In the genomic region with DNA sequence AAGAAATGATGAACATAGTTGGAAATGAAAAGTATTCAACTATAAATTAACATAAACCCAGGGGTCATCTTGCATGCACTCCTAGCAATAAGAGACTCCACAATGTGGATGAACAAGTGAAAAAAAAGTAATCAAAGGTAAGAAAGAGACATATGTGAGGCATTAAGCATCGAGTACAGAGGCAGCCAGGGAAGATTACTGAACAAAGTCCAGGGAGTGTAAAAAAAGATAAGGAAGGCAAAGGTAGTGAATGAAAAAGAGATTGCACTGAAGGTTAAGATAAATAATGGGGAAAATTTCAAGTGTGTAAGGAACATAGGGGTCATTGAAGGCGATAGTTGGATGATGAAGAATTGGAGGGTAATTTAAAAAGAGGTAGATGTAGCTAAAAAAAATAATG, we compare ENCODE assay signal across 22 cellular contexts.
A peak's percentile ranks its signal among the peaks of the same experiment; 100 is the strongest.
DNase-seq lines count a peak whose midpoint lies in the region; ATAC-seq, FAIRE-seq and TF ChIP-seq lines count a peak whose summit lies in the region.
"Had no signal": no experiment of that assay in that cellular context is flagged by ENCODE, and none has a peak within 500 bp of the region (broad histone marks: within the 10 kb centered on the region; RNA-seq: fewer than 3 reads in every experiment).

No MANE protein-coding gene starts in this region.

- H2AFZ ChIP-seq in hepatocyte = no peak overlapping the region

- H3K4me2 ChIP-seq in hepatocyte = peak overlapping the region; percentile 49
- H3K4me2 ChIP-seq: A549; BLaER1 treated with 17β-estradiol and CSF1 and Interleukin-3, amounts not matched to agents 10 nM and 100 nM had no signal

- POLR2A ChIA-PET in HEK293 (lab: Yijun Ruan, JAX) = no interaction called here

- H3K4me1 ChIP-seq in HEK293 (ENCODE audit: control insufficient read depth, insufficient read depth, low read length) (no peaks in the 10 kb centered on the region), hepatocyte (ENCODE audit: insufficient read depth) (peaks cover 12% of the 10 kb centered on the region), small intestine (ENCODE audit: control insufficient read depth in 2 of 2, insufficient read depth in 1 of 2, low read depth in 1 of 2, low read length in 1 of 2) (peaks cover 3 to 5% of the 10 kb centered on the region in 2 donors), ascending aorta (no peaks in the 10 kb centered on the region)
- H3K4me1 ChIP-seq: A549; BE2C; BLaER1 treated with 17β-estradiol and CSF1 and Interleukin-3, amounts not matched to agents 10 nM and 100 nM; HAP-1 had no signal

- H3K9me3 ChIP-seq in HEK293 (ENCODE audit: control insufficient read depth, insufficient read depth, low read depth, low read length) (no peaks in the 10 kb centered on the region), hepatocyte (ENCODE audit: low read depth) (no peaks in the 10 kb centered on the region), small intestine (ENCODE audit: control insufficient read depth, low read depth) (no peaks in the 10 kb centered on the region), ascending aorta (no peaks in the 10 kb centered on the region)
- H3K9me3 ChIP-seq: A549; BE2C; BLaER1 treated with 17β-estradiol and CSF1 and Interleukin-3, amounts not matched to agents 10 nM and 100 nM; HAP-1 had no signal

- peak; percentile 37 for DNase-seq in HuH-7 (ENCODE audit: low spot score)
- DNase-seq in hepatocyte (ENCODE audit: low spot score) = no peak
- DNase-seq in small intestine = peak; percentile 81
- DNase-seq in SK-N-DZ (ENCODE audit: low spot score) = no peak
- no peak for DNase-seq in ascending aorta (ENCODE audit: low spot score in 2 of 2)
- DNase-seq: 8988T; ACHN; AML-193; BE2C; CD4-positive, alpha-beta T cell; CD8-positive, alpha-beta memory T cell; DMS 273 treated with DMSO at 0.1 percent for 48 hours; DND-41; GOT3 had no signal

- H3K36me3 ChIP-seq in HEK293 (ENCODE audit: control insufficient read depth in 2 of 2, insufficient read depth in 1 of 2, low read length in 2 of 2) (no peaks in the 10 kb centered on the region), hepatocyte (replicated peaks; ENCODE audit: insufficient read depth, low read depth) (no peaks in the 10 kb centered on the region), small intestine (ENCODE audit: control insufficient read depth in 2 of 2, insufficient read depth in 2 of 2, low read length in 2 of 2) (no peaks in the 10 kb centered on the region), ascending aorta (no peaks in the 10 kb centered on the region)
- H3K36me3 ChIP-seq: BE2C; BLaER1 treated with 17β-estradiol and CSF1 and Interleukin-3, amounts not matched to agents 10 nM and 100 nM; HAP-1 had no signal

- no peaks in the 10 kb centered on the region for H3K79me2 ChIP-seq in hepatocyte

- no peaks in the 10 kb centered on the region for H3K9me2 ChIP-seq in hepatocyte (replicated peaks; ENCODE audit: insufficient read depth)

- no peaks in the 10 kb centered on the region for H4K20me1 ChIP-seq in hepatocyte (ENCODE audit: insufficient read depth, poor library complexity, severe bottlenecking)
- H4K20me1 ChIP-seq: BLaER1 treated with 17β-estradiol and CSF1 and Interleukin-3, amounts not matched to agents 10 nM and 100 nM had no signal

- no peak for ATAC-seq in HG03439 (IDR thresholded peaks at IDR 0.05; ENCODE audit: unreplicated experiment)

- intact Hi-C loops in ascending aorta (cut with DNase I) = no loop called here

- H3K4me3 ChIP-seq in HEK293 (ENCODE audit: low read depth, low read length) (no peak overlapping the region), hepatocyte (no peak overlapping the region), small intestine (ENCODE audit: low read depth in 1 of 2, low read length in 2 of 2) (no peak overlapping the region), ascending aorta (no peak overlapping the region)
- H3K4me3 ChIP-seq: A549; BLaER1 treated with 17β-estradiol and CSF1 and Interleukin-3, amounts not matched to agents 10 nM and 100 nM; HAP-1 had no signal

- TF ChIP-seq CTCF in HEK293 (tag by site-specific recombination; IDR thresholded peaks at IDR 0.05) = no peak
- no peak for TF ChIP-seq CTCF in hepatocyte (IDR thresholded peaks at IDR 0.05; ENCODE audit: poor library complexity)
- no peak for TF ChIP-seq CTCF in ascending aorta (IDR thresholded peaks at IDR 0.05)

- H3K27me3 ChIP-seq in hepatocyte (no peaks in the 10 kb centered on the region), small intestine (ENCODE audit: control insufficient read depth in 2 of 2, insufficient read depth in 2 of 2, low read length in 2 of 2) (no peaks in the 10 kb centered on the region), ascending aorta (no peaks in the 10 kb centered on the region)
- H3K27me3 ChIP-seq: BE2C; BLaER1 treated with 17β-estradiol and CSF1 and Interleukin-3, amounts not matched to agents 10 nM and 100 nM had no signal

- H3K27ac ChIP-seq in HEK293 (ENCODE audit: extremely low read depth, low read depth, low read length) = no peak overlapping the region
- peak overlapping the region; percentile 62 for H3K27ac ChIP-seq in hepatocyte
- H3K27ac ChIP-seq in small intestine (ENCODE audit: low read depth in 1 of 2, low read length in 1 of 2) = no peak overlapping the region
- H3K27ac ChIP-seq in ascending aorta = no peak overlapping the region
- H3K27ac ChIP-seq: A549; BLaER1 treated with 17β-estradiol and CSF1 and Interleukin-3, amounts not matched to agents 10 nM and 100 nM had no signal

- no peak for FAIRE-seq in small intestine (lab: Jason Lieb, UNC)
- FAIRE-seq: A549, G401.6, GM12892, H54 had no signal

- 54% methylated on average over 2 of the region's 2 CpGs for WGBS in hepatocyte (ENCODE audit: low lambda C conversion rate, missing lambda C conversion rate)
- 7 to 53% (median 39%) methylated on average over 2 of the region's 2 CpGs for WGBS in small intestine, 3 donors

- CTCF ChIA-PET in HEK293 (lab: Yijun Ruan, JAX) = no interaction called here

TF ChIP-seq in HEK293, 187 proteins besides CTCF, POLR2A, EP300 and RAD21:
- peak; percentile 32; the same call in 1 of the 2 replicates for TF ChIP-seq ZBTB17 (tag by site-specific recombination; IDR thresholded peaks at IDR 0.05)
- TF ChIP-seq, protein P1, sequence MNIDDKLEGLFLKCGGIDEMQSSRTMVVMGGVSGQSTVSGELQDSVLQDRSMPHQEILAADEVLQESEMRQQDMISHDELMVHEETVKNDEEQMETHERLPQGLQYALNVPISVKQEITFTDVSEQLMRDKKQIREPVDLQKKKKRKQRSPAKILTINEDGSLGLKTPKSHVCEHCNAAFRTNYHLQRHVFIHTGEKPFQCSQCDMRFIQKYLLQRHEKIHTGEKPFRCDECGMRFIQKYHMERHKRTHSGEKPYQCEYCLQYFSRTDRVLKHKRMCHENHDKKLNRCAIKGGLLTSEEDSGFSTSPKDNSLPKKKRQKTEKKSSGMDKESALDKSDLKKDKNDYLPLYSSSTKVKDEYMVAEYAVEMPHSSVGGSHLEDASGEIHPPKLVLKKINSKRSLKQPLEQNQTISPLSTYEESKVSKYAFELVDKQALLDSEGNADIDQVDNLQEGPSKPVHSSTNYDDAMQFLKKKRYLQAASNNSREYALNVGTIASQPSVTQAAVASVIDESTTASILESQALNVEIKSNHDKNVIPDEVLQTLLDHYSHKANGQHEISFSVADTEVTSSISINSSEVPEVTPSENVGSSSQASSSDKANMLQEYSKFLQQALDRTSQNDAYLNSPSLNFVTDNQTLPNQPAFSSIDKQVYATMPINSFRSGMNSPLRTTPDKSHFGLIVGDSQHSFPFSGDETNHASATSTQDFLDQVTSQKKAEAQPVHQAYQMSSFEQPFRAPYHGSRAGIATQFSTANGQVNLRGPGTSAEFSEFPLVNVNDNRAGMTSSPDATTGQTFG (tag by site-specific recombination; IDR thresholded peaks at IDR 0.05; ENCODE audit: borderline replicate concordance) = no peak

Comparison
In these comparisons a context has a peak if more than half of its experiments do, and no peak if none do; other contexts are left out.
1. DNase-seq: peak in HuH-7 (single experiment) and small intestine (single experiment); none in hepatocyte (single experiment), SK-N-DZ (single experiment) and ascending aorta (0 of 2).